ENCODE assay signal across 8 cellular contexts in the genomic region with DNA sequence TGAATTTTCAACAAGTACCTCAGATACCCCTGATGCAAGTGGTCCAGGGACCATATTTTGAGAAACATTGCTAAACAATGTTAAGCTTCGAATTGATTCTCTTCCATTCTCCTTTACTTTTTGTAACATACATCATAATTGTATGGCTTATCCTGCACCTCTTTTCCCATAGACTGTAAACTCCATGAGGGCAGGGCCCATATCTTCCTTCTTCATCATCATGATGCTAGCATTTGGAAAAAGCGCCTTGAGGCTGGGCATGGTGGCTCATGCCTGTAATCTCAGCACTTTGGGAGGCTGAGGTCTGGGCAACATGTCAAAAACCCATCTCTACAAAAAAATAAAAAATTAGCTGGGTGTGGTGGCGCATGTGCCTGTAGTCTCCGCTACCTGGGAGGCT. TPM values are rescaled to one million over a fixed set of nuclear protein-coding genes. Genes with fewer than 3 reads are reported as not detected.
"Had no signal": no experiment of that assay in that cellular context is flagged by ENCODE, and none has a peak within 500 bp of the region (broad histone marks: within the 10 kb centered on the region; RNA-seq: fewer than 3 reads in every experiment).

No MANE protein-coding gene starts in this region.

- DNase-seq: GOT3, H7, H9 had no signal

- H3K36me3 ChIP-seq: HAP-1 had no signal

- H3K9me3 ChIP-seq: HAP-1 had no signal

- FAIRE-seq: H1 had no signal

- ATAC-seq: GM23338, HCT116 had no signal

- H2AFZ ChIP-seq: GM23338 had no signal

- H3K4me2 ChIP-seq: GM23338 had no signal

- H3K4me3 ChIP-seq: GM23338, HAP-1 had no signal

RNA-seq across cellular contexts. Expression of gene PCDH12, which starts 48.8 kb away (rescaled TPM):
- total RNA-seq: H4, H9 had no signal
